Comparison of ENCODE assay signal across 18 cellular contexts in genomic region chr14:101191086-101191881, GRCh38.
"Had no signal": no experiment of that assay in that cellular context is flagged by ENCODE, and none has a peak within 500 bp of the region (broad histone marks: within the 10 kb centered on the region; RNA-seq: fewer than 3 reads in every experiment).

No MANE protein-coding gene starts in this region.

- H3K9me2 ChIP-seq: SK-N-SH had no signal

- H3K36me3 ChIP-seq: heart left ventricle, neutrophil had no signal

- H3K4me3 ChIP-seq: body of pancreas, heart left ventricle, smooth muscle cell, testis had no signal

- H3K4me2 ChIP-seq: SK-N-SH, smooth muscle cell had no signal

- H3K9ac ChIP-seq: SK-N-SH had no signal

- FAIRE-seq: frontal cortex had no signal

- ATAC-seq: activated T-cell treated with anti-CD3 and anti-CD28 coated beads, Interleukin-2, amount 50 U/mL, for 72 hours; body of pancreas; heart left ventricle; left colon; T-cell had no signal

- DNase-seq: activated CD4-positive, CD25-positive, alpha-beta regulatory T cell treated with anti-CD3 and anti-CD28 coated beads, Interleukin-2, amount 50 U/mL, for 72 hours; activated gamma-delta T cell treated with Interleukin-2 at 50 U/mL for 16 hours; activated T-cell treated with anti-CD3 and anti-CD28 coated beads, Interleukin-2, amount 50 U/mL, for 72 hours; amniotic stem cell; body of pancreas; central memory CD4-positive, alpha-beta T cell; cortex of kidney; effector CD8-positive, alpha-beta T cell; heart left ventricle; immature natural killer cell; left colon; SK-N-SH; T-helper 9 cell; testis had no signal

- H3K4me1 ChIP-seq: body of pancreas, heart left ventricle, testis had no signal

- H3K27ac ChIP-seq: body of pancreas, heart left ventricle, neutrophil, testis had no signal

- H3K27me3 ChIP-seq: body of pancreas, neutrophil, testis had no signal

- H3K9me3 ChIP-seq: body of pancreas, heart left ventricle, neutrophil, SK-N-SH, testis had no signal
